In the genomic region with DNA sequence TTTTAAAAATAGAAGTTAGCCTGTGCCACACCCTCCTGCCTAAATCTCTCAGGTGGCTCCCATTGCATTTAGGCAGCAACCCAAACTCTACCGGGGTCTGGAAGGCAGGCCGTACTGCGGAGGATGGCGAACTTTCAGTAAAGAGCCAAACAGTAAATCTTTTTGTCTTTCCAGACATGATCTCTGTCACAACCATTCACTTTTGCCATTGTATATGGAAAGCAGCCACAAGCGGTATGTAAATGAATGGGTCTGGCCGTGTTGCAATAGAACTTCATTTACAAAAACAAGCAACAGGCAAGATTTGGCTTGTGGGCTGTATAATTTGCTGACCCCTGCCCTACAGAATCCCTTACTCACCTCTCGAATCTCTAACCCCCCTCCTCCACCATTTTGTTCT, we compare ENCODE assay signal across 1 cellular context.
TF ChIP-seq lines count a peak whose summit lies in the region.

No MANE protein-coding gene starts in this region.

TF ChIP-seq in GM12878, 131 proteins besides CTCF, POLR2A, EP300 and RAD21:
- TF ChIP-seq, protein P1, sequence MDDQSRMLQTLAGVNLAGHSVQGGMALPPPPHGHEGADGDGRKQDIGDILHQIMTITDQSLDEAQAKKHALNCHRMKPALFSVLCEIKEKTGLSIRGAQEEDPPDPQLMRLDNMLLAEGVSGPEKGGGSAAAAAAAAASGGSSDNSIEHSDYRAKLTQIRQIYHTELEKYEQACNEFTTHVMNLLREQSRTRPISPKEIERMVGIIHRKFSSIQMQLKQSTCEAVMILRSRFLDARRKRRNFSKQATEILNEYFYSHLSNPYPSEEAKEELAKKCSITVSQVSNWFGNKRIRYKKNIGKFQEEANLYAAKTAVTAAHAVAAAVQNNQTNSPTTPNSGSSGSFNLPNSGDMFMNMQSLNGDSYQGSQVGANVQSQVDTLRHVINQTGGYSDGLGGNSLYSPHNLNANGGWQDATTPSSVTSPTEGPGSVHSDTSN (IDR thresholded peaks at IDR 0.05; ENCODE audit: insufficient replicate concordance, low read depth, low read length), result no peak
- TF ChIP-seq RAD51 (IDR thresholded peaks at IDR 0.05) (no peak), SRF (IDR thresholded peaks at IDR 0.05; ENCODE audit: low read depth in 2 of 2, low read length in 2 of 2) (no peak)
- TF ChIP-seq, protein P2, sequence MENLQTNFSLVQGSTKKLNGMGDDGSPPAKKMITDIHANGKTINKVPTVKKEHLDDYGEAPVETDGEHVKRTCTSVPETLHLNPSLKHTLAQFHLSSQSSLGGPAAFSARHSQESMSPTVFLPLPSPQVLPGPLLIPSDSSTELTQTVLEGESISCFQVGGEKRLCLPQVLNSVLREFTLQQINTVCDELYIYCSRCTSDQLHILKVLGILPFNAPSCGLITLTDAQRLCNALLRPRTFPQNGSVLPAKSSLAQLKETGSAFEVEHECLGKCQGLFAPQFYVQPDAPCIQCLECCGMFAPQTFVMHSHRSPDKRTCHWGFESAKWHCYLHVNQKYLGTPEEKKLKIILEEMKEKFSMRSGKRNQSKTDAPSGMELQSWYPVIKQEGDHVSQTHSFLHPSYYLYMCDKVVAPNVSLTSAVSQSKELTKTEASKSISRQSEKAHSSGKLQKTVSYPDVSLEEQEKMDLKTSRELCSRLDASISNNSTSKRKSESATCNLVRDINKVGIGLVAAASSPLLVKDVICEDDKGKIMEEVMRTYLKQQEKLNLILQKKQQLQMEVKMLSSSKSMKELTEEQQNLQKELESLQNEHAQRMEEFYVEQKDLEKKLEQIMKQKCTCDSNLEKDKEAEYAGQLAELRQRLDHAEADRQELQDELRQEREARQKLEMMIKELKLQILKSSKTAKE (IDR thresholded peaks at IDR 0.05; ENCODE audit: low read depth, poor library complexity, severe bottlenecking), result no peak
- TF ChIP-seq, protein P3, sequence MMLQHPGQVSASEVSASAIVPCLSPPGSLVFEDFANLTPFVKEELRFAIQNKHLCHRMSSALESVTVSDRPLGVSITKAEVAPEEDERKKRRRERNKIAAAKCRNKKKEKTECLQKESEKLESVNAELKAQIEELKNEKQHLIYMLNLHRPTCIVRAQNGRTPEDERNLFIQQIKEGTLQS (IDR thresholded peaks at IDR 0.05; ENCODE audit: borderline replicate concordance, extremely low read depth, low read depth, low read length), result no peak
